Comparison of ENCODE assay signal across 8 cellular contexts in genomic region chr6:20533746-20534294, GRCh38. TPM values are rescaled to one million over a fixed set of nuclear protein-coding genes. Genes with fewer than 3 reads are reported as not detected.
A peak's percentile ranks its signal among the peaks of the same experiment; 100 is the strongest.
DNase-seq lines count a peak whose midpoint lies in the region; ATAC-seq, FAIRE-seq and TF ChIP-seq lines count a peak whose summit lies in the region.

No MANE protein-coding gene starts in this region.

- H3K4me3 ChIP-seq in Caco-2 (ENCODE audit: low read depth, low read length) = peak overlapping the region; percentile 87

- H3K36me3 Mint-ChIP-seq in Caco-2 (ENCODE audit: insufficient read depth, unreplicated experiment) (peaks cover 5% of the 10 kb centered on the region), memory B cell (peaks cover 5% of the 10 kb centered on the region)
- H3K36me3 Mint-ChIP-seq in activated T-helper 2 cell treated with anti-CD3 and anti-CD28 coated beads, Interferon-gamma antibody, Interleukin-2, Interleukin-4, amounts not matched to agents 10 μg/mL and 5 μg/mL and 100 μg/mL, durations not matched to agents 14 hours and 24 hours and 36 hours (ENCODE audit: low read depth) = peaks cover 21% of the 10 kb centered on the region

- peaks cover 11% of the 10 kb centered on the region for H3K4me1 Mint-ChIP-seq in Caco-2 (ENCODE audit: low read depth, unreplicated experiment)
- H3K4me1 Mint-ChIP-seq in activated T-helper 2 cell treated with anti-CD3 and anti-CD28 coated beads, Interferon-gamma antibody, Interleukin-2, Interleukin-4, amounts not matched to agents 10 μg/mL and 5 μg/mL and 100 μg/mL, durations not matched to agents 14 hours and 24 hours and 36 hours (ENCODE audit: low read depth) = peaks cover 48% of the 10 kb centered on the region
- peaks cover 16% of the 10 kb centered on the region for H3K4me1 Mint-ChIP-seq in memory B cell

- POLR2A ChIA-PET in Caco-2 (lab: Charles Lee) = interaction anchor here (1.1 kb wide), 1 partner anchor 130 kb away, joined by 5 read pairs; no protein-coding TSS in a partner anchor

- H3K27me3 Mint-ChIP-seq in Caco-2 (ENCODE audit: insufficient read depth, unreplicated experiment) = no peaks in the 10 kb centered on the region
- H3K27me3 Mint-ChIP-seq in activated T-helper 2 cell treated with anti-CD3 and anti-CD28 coated beads, Interferon-gamma antibody, Interleukin-2, Interleukin-4, amounts not matched to agents 10 μg/mL and 5 μg/mL and 100 μg/mL, durations not matched to agents 14 hours and 24 hours and 36 hours (ENCODE audit: low read depth) = no peaks in the 10 kb centered on the region
- H3K27me3 Mint-ChIP-seq in memory B cell = no peaks in the 10 kb centered on the region

- FAIRE-seq in H54 (lab: Jason Lieb, UNC) = no peak

- no peak for TF ChIP-seq CTCF in Caco-2 (IDR thresholded peaks at IDR 0.05; ENCODE audit: insufficient read depth in 1 of 2, low read depth in 1 of 2, low read length in 1 of 2, severe bottlenecking in 1 of 2, unreplicated experiment in 1 of 2)

- ATAC-seq in HG02884 (IDR thresholded peaks at IDR 0.05; ENCODE audit: unreplicated experiment) (peak; percentile 17), memory B cell (ENCODE audit: low read depth) (no peak)

- TSS peak; percentile 69 for BruUV-seq in Caco-2 (replicated peaks; lab: Mats Ljungman, UMichigan)

- no peaks in the 10 kb centered on the region for H3K9me3 ChIP-seq in Caco-2

- CTCF ChIA-PET in Caco-2 (lab: Charles Lee) = interaction anchor here (1.0 kb wide), 1 partner anchor 30 kb away, joined by 3 read pairs; no protein-coding TSS in a partner anchor

- no peak for TF ChIP-seq POLR2A in H54 (IDR thresholded peaks at IDR 0.05; ENCODE audit: low read depth, low read length)

- H3K27me3 ChIP-seq in Caco-2 (replicated peaks; ENCODE audit: control insufficient read depth, insufficient read depth, low read length) = no peaks in the 10 kb centered on the region

- DNase-seq in Caco-2 = no peak
- no peak for DNase-seq in activated T-helper 2 cell treated with anti-CD3 and anti-CD28 coated beads, Interferon-gamma antibody, Interleukin-2, Interleukin-4, amounts not matched to agents 10 μg/mL and 5 μg/mL and 100 μg/mL, durations not matched to agents 14 hours and 24 hours and 36 hours (ENCODE audit: low spot score)
- no peak for DNase-seq in memory B cell (ENCODE audit: low spot score in 2 of 2)
- no peak for DNase-seq in LoVo (ENCODE audit: low spot score)
- DNase-seq in epidermal melanocyte (ENCODE audit: insufficient read length, low spot score) = no peak
- DNase-seq in H54 (ENCODE audit: insufficient read length, low spot score) = no peak
- no peak for DNase-seq in NCI-H2107 (lab: John Stamatoyannopoulos, UW)

- H3K36me3 ChIP-seq in Caco-2 (ENCODE audit: control insufficient read depth, insufficient read depth, low read length) = peaks cover 1% of the 10 kb centered on the region; the same call in 1 of the 2 replicates

- intact Hi-C loops in Caco-2 (cut with micrococcal nuclease; ENCODE audit: unreplicated experiment) = no loop called here
- intact Hi-C loops in activated T-helper 2 cell treated with anti-CD3 and anti-CD28 coated beads, Interferon-gamma antibody, Interleukin-2, Interleukin-4, amounts not matched to agents 10 μg/mL and 5 μg/mL and 100 μg/mL, durations not matched to agents 14 hours and 24 hours and 36 hours (cut with micrococcal nuclease) = loop anchor here (1.0 to 5.0 kb wide), 3 partner anchors 9 to 322 kb away; partner anchors contain the start of gene MBOAT1

- peaks cover 5% of the 10 kb centered on the region; the same call in 1 of the 2 replicates for H3K4me1 ChIP-seq in Caco-2

- H3K4me3 Mint-ChIP-seq in Caco-2 (ENCODE audit: unreplicated experiment) (peak overlapping the region; percentile 93), memory B cell (peak overlapping the region; percentile 97)
- H3K4me3 Mint-ChIP-seq in activated T-helper 2 cell treated with anti-CD3 and anti-CD28 coated beads, Interferon-gamma antibody, Interleukin-2, Interleukin-4, amounts not matched to agents 10 μg/mL and 5 μg/mL and 100 μg/mL, durations not matched to agents 14 hours and 24 hours and 36 hours (ENCODE audit: low read depth) = peak overlapping the region; percentile 26

- H3K9me3 Mint-ChIP-seq in Caco-2 (ENCODE audit: unreplicated experiment) = no peaks in the 10 kb centered on the region
- H3K9me3 Mint-ChIP-seq in activated T-helper 2 cell treated with anti-CD3 and anti-CD28 coated beads, Interferon-gamma antibody, Interleukin-2, Interleukin-4, amounts not matched to agents 10 μg/mL and 5 μg/mL and 100 μg/mL, durations not matched to agents 14 hours and 24 hours and 36 hours = no peaks in the 10 kb centered on the region
- H3K9me3 Mint-ChIP-seq in memory B cell = no peaks in the 10 kb centered on the region

- peak overlapping the region; percentile 90 for H3K27ac Mint-ChIP-seq in Caco-2 (ENCODE audit: unreplicated experiment)
- peak overlapping the region; percentile 93 for H3K27ac Mint-ChIP-seq in activated T-helper 2 cell treated with anti-CD3 and anti-CD28 coated beads, Interferon-gamma antibody, Interleukin-2, Interleukin-4, amounts not matched to agents 10 μg/mL and 5 μg/mL and 100 μg/mL, durations not matched to agents 14 hours and 24 hours and 36 hours
- H3K27ac Mint-ChIP-seq in memory B cell = peak overlapping the region; percentile 98

RNA-seq across cellular contexts. Expression of gene CDKAL1, which starts 0.4 kb away (rescaled TPM):
- total RNA-seq in Caco-2 (2022) = 18.7 and 18.8 TPM in 2 replicates
- 30.5 and 31.2 TPM in 2 replicates for total RNA-seq in activated T-helper 2 cell treated with anti-CD3 and anti-CD28 coated beads, Interferon-gamma antibody, Interleukin-2, Interleukin-4, amounts not matched to agents 10 μg/mL and 5 μg/mL and 100 μg/mL, durations not matched to agents 14 hours and 24 hours and 36 hours

Comparison
In these comparisons a context has a peak if more than half of its experiments do, and no peak if none do; other contexts are left out.
1. H3K4me3 Mint-ChIP-seq: peak in every context shown above with its lines; median percentile 97 in memory B cell; 93 in Caco-2; 26 in activated T-helper 2 cell treated with anti-CD3 and anti-CD28 coated beads, Interferon-gamma antibody, Interleukin-2, Interleukin-4, amounts not matched to agents 10 μg/mL and 5 μg/mL and 100 μg/mL, durations not matched to agents 14 hours and 24 hours and 36 hours.